10 cellular contexts compared by ENCODE assay signal in genomic region chr6:2658788-2659187, GRCh38.
A peak's percentile ranks its signal among the peaks of the same experiment; 100 is the strongest.
DNase-seq lines count a peak whose midpoint lies in the region; ATAC-seq, FAIRE-seq and TF ChIP-seq lines count a peak whose summit lies in the region.
"Had no signal": no experiment of that assay in that cellular context is flagged by ENCODE, and none has a peak within 500 bp of the region (broad histone marks: within the 10 kb centered on the region; RNA-seq: fewer than 3 reads in every experiment).

No MANE protein-coding gene starts in this region.

- H3K4me3 Mint-ChIP-seq in activated T-helper 1 cell treated with anti-CD3 and anti-CD28 coated beads, Interleukin-12 subunit alpha, Interleukin-12 subunit beta, Interleukin-2, Interleukin-4 antibody, amounts not matched to agents 30 ng/mL and 10 ng/mL and 1 ng/mL, durations not matched to agents 14 hours and 24 hours and 36 hours, result no peak overlapping the region

- TF ChIP-seq CTCF in GM12865 (IDR thresholded peaks at IDR 0.05; ENCODE audit: insufficient read depth, low read depth, low read length, missing control alignments), result no peak
- no peak for TF ChIP-seq CTCF in epithelial cell of esophagus (IDR thresholded peaks at IDR 0.05; ENCODE audit: insufficient read depth, low read depth, low read length, missing control alignments)
- no peak for TF ChIP-seq CTCF in kidney (IDR thresholded peaks at IDR 0.05; ENCODE audit: borderline replicate concordance, extremely low read depth, insufficient read depth)

- H3K36me3 ChIP-seq in kidney (ENCODE audit: control insufficient read depth in 1 of 2, insufficient read depth in 2 of 2, low read length in 2 of 2), result no peaks in the 10 kb centered on the region
- H3K36me3 ChIP-seq: right lobe of liver had no signal

- H3K4me3 ChIP-seq in GM12865 (ENCODE audit: low read depth, low read length) (no peak overlapping the region), epithelial cell of esophagus (ENCODE audit: low read length) (no peak overlapping the region), kidney (ENCODE audit: low read length in 2 of 2) (no peak overlapping the region)
- H3K4me3 ChIP-seq: right lobe of liver had no signal

- intact Hi-C loops in kidney (cut with DNase I), result no loop called here
- intact Hi-C loops in activated T-helper 1 cell treated with anti-CD3 and anti-CD28 coated beads, Interleukin-12 subunit alpha, Interleukin-12 subunit beta, Interleukin-2, Interleukin-4 antibody, amounts not matched to agents 30 ng/mL and 10 ng/mL and 1 ng/mL, durations not matched to agents 14 hours and 24 hours and 36 hours (cut with micrococcal nuclease), result no loop called here

- H3K27ac Mint-ChIP-seq in activated T-helper 1 cell treated with anti-CD3 and anti-CD28 coated beads, Interleukin-12 subunit alpha, Interleukin-12 subunit beta, Interleukin-2, Interleukin-4 antibody, amounts not matched to agents 30 ng/mL and 10 ng/mL and 1 ng/mL, durations not matched to agents 14 hours and 24 hours and 36 hours, result no peak overlapping the region

- no peak for FAIRE-seq in kidney (lab: Jason Lieb, UNC)

- H3K9ac ChIP-seq in kidney (ENCODE audit: low read length in 2 of 2), result no peak overlapping the region

- no peaks in the 10 kb centered on the region for H3K9me3 ChIP-seq in kidney (ENCODE audit: control insufficient read depth in 1 of 2, low read length in 2 of 2)
- H3K9me3 ChIP-seq: right lobe of liver had no signal

- H3K27me3 Mint-ChIP-seq in activated T-helper 1 cell treated with anti-CD3 and anti-CD28 coated beads, Interleukin-12 subunit alpha, Interleukin-12 subunit beta, Interleukin-2, Interleukin-4 antibody, amounts not matched to agents 30 ng/mL and 10 ng/mL and 1 ng/mL, durations not matched to agents 14 hours and 24 hours and 36 hours (ENCODE audit: insufficient read depth), result peaks cover 14% of the 10 kb centered on the region

- DNase-seq in GM12865 (ENCODE audit: low read depth) (peak; percentile 42), epithelial cell of esophagus (ENCODE audit: low read depth) (peak; percentile 93), kidney (no peak), NCI-H226 (no peak), anterior cingulate cortex (lab: John Stamatoyannopoulos, UW) (no peak)
- no peak for DNase-seq in activated T-helper 1 cell treated with anti-CD3 and anti-CD28 coated beads, Interleukin-12 subunit alpha, Interleukin-12 subunit beta, Interleukin-2, Interleukin-4 antibody, amounts not matched to agents 30 ng/mL and 10 ng/mL and 1 ng/mL, durations not matched to agents 14 hours and 24 hours and 36 hours (ENCODE audit: low spot score)
- DNase-seq: DND-41, right lobe of liver had no signal

- H3K4me1 Mint-ChIP-seq in activated T-helper 1 cell treated with anti-CD3 and anti-CD28 coated beads, Interleukin-12 subunit alpha, Interleukin-12 subunit beta, Interleukin-2, Interleukin-4 antibody, amounts not matched to agents 30 ng/mL and 10 ng/mL and 1 ng/mL, durations not matched to agents 14 hours and 24 hours and 36 hours (ENCODE audit: low read depth), result no peaks in the 10 kb centered on the region

- peak; percentile 87 for ATAC-seq in GM21528 (IDR thresholded peaks at IDR 0.05; ENCODE audit: low FRiP score, unreplicated experiment)
- peak; percentile 92 for ATAC-seq in HG03460 (IDR thresholded peaks at IDR 0.05; ENCODE audit: unreplicated experiment)

- no peaks in the 10 kb centered on the region for H3K9me3 Mint-ChIP-seq in activated T-helper 1 cell treated with anti-CD3 and anti-CD28 coated beads, Interleukin-12 subunit alpha, Interleukin-12 subunit beta, Interleukin-2, Interleukin-4 antibody, amounts not matched to agents 30 ng/mL and 10 ng/mL and 1 ng/mL, durations not matched to agents 14 hours and 24 hours and 36 hours

- no peak overlapping the region for H3K27ac ChIP-seq in kidney (ENCODE audit: low read depth in 2 of 2, low read length in 2 of 2)
- H3K27ac ChIP-seq: right lobe of liver had no signal

- H3K36me3 Mint-ChIP-seq in activated T-helper 1 cell treated with anti-CD3 and anti-CD28 coated beads, Interleukin-12 subunit alpha, Interleukin-12 subunit beta, Interleukin-2, Interleukin-4 antibody, amounts not matched to agents 30 ng/mL and 10 ng/mL and 1 ng/mL, durations not matched to agents 14 hours and 24 hours and 36 hours (ENCODE audit: low read depth), result no peaks in the 10 kb centered on the region

- H3K4me1 ChIP-seq in kidney (ENCODE audit: control insufficient read depth in 1 of 2, insufficient read depth in 1 of 2, low read depth in 1 of 2, low read length in 2 of 2), result no peaks in the 10 kb centered on the region
- H3K4me1 ChIP-seq: right lobe of liver had no signal

Comparison
In these comparisons a context has a peak if more than half of its experiments do, and no peak if none do; other contexts are left out.
1. DNase-seq: peak in GM12865 (single experiment) and epithelial cell of esophagus (single experiment); none in kidney (single experiment), activated T-helper 1 cell treated with anti-CD3 and anti-CD28 coated beads, Interleukin-12 subunit alpha, Interleukin-12 subunit beta, Interleukin-2, Interleukin-4 antibody, amounts not matched to agents 30 ng/mL and 10 ng/mL and 1 ng/mL, durations not matched to agents 14 hours and 24 hours and 36 hours (single experiment), NCI-H226 (single experiment) and anterior cingulate cortex (0 of 58).